2 cellular contexts compared by ENCODE assay signal in the genomic region with DNA sequence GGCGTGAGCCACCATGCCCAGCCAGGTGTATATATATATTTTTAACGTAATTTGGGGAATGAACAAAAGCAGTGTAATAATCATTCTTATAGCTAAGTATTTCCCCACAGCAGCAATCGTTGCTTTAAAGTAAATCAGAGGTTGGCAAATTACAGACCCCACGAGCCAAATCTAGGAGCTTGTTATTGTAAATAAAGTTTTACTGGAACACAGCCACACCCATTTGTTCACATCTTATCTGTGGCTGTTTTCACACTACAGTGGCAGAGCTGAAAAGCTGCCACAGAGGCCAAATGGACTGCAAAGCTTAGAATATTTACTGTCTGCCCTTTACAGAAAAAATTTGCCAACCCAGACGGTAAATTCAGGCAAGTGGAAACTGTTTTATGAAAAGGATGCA.
TF ChIP-seq lines count a peak whose summit lies in the region.

No MANE protein-coding gene starts in this region.

TF ChIP-seq in K562, 482 proteins besides CTCF, POLR2A, EP300 and RAD21:
- TF ChIP-seq, protein P1, sequence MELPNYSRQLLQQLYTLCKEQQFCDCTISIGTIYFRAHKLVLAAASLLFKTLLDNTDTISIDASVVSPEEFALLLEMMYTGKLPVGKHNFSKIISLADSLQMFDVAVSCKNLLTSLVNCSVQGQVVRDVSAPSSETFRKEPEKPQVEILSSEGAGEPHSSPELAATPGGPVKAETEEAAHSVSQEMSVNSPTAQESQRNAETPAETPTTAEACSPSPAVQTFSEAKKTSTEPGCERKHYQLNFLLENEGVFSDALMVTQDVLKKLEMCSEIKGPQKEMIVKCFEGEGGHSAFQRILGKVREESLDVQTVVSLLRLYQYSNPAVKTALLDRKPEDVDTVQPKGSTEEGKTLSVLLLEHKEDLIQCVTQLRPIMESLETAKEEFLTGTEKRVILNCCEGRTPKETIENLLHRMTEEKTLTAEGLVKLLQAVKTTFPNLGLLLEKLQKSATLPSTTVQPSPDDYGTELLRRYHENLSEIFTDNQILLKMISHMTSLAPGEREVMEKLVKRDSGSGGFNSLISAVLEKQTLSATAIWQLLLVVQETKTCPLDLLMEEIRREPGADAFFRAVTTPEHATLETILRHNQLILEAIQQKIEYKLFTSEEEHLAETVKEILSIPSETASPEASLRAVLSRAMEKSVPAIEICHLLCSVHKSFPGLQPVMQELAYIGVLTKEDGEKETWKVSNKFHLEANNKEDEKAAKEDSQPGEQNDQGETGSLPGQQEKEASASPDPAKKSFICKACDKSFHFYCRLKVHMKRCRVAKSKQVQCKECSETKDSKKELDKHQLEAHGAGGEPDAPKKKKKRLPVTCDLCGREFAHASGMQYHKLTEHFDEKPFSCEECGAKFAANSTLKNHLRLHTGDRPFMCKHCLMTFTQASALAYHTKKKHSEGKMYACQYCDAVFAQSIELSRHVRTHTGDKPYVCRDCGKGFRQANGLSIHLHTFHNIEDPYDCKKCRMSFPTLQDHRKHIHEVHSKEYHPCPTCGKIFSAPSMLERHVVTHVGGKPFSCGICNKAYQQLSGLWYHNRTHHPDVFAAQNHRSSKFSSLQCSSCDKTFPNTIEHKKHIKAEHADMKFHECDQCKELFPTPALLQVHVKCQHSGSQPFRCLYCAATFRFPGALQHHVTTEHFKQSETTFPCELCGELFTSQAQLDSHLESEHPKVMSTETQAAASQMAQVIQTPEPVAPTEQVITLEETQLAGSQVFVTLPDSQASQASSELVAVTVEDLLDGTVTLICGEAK (IDR thresholded peaks at IDR 0.05), result peak; percentile 94
- TF ChIP-seq, protein P1 (CRISPR knock-in tag; IDR thresholded peaks at IDR 0.05), result peak; percentile 67
- no peak for TF ChIP-seq SMARCC2 (IDR thresholded peaks at IDR 0.05; ENCODE audit: low read depth)
- TF ChIP-seq SIRT6 (IDR thresholded peaks at IDR 0.05; ENCODE audit: low read depth, low read length), result no peak
- no peak for TF ChIP-seq ZSCAN32 (CRISPR knock-in tag; IDR thresholded peaks at IDR 0.05)
- TF ChIP-seq RNF2 (IDR thresholded peaks at IDR 0.05), result no peak

TF ChIP-seq in HepG2, 621 proteins besides CTCF, POLR2A, EP300 and RAD21:
- no peak for TF ChIP-seq HES4 (CRISPR knock-in tag; IDR thresholded peaks at IDR 0.05; ENCODE audit: borderline replicate concordance)
- TF ChIP-seq, protein P1 (IDR thresholded peaks at IDR 0.05), result no peak
- TF ChIP-seq, protein P1 (CRISPR knock-in tag; IDR thresholded peaks at IDR 0.05), result 0 out of 2 replicates have a peak, but pooled peaks have one; percentile 42
- TF ChIP-seq ZNF350 (CRISPR knock-in tag; IDR thresholded peaks at IDR 0.05; ENCODE audit: borderline replicate concordance, low read depth), result no peak
